Comparison of ENCODE assay signal across 1 cellular context in the genomic region with DNA sequence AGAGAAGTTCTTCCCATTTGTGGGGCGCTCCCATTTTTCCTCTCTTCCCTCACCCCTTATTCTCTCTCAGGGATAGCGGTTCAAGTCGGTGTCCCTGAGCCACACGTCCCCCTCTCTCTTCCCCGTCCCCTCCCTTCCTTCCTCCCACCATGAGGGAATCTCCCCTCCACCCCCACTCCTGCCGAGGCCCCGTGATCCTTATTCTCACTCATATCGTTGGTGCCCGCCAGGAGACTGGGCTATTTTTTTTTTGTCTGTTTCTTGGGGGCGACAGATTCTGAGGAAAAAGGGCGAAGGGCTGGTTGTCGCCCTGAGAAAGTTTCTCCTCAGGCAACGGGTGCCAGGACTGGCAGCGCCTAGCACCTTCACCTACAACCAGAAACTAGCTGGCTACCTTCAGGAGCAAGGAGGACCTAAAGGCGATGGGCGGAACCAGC.
A peak's percentile ranks its signal among the peaks of the same experiment; 100 is the strongest.
TF ChIP-seq lines count a peak whose summit lies in the region.

No MANE protein-coding gene starts in this region.

TF ChIP-seq in K562, 482 proteins besides CTCF, POLR2A, EP300 and RAD21 (continued from another document and continues in another):
- no peak for TF ChIP-seq ARID4B (CRISPR knock-in tag; IDR thresholded peaks at IDR 0.05)
- TF ChIP-seq RBM17 (IDR thresholded peaks at IDR 0.05; ENCODE audit: borderline replicate concordance, low read depth, low read length) = no peak
- TF ChIP-seq, protein P1, sequence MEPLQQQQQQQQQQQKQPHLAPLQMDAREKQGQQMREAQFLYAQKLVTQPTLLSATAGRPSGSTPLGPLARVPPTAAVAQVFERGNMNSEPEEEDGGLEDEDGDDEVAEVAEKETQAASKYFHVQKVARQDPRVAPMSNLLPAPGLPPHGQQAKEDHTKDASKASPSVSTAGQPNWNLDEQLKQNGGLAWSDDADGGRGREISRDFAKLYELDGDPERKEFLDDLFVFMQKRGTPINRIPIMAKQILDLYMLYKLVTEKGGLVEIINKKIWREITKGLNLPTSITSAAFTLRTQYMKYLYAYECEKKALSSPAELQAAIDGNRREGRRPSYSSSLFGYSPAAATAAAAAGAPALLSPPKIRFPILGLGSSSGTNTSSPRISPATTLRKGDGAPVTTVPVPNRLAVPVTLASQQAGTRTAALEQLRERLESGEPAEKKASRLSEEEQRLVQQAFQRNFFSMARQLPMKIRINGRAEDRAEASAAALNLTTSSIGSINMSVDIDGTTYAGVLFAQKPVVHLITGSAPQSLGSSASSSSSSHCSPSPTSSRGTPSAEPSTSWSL (CRISPR knock-in tag; IDR thresholded peaks at IDR 0.05; ENCODE audit: borderline replicate concordance) = 0 out of 2 replicates have a peak, but pooled peaks have one; percentile 10
- TF ChIP-seq TRIM28 (IDR thresholded peaks at IDR 0.05) = no peak; the same call in none of the 2 replicates
- TF ChIP-seq HDAC8 (tag; IDR thresholded peaks at IDR 0.05) = no peak
- no peak for TF ChIP-seq WHSC1 (IDR thresholded peaks at IDR 0.05; ENCODE audit: low read length)
- no peak for TF ChIP-seq ZZZ3 (IDR thresholded peaks at IDR 0.05)
- peak; percentile 72 for TF ChIP-seq ZNF512 (tag; IDR thresholded peaks at IDR 0.05)
- TF ChIP-seq, protein P2, sequence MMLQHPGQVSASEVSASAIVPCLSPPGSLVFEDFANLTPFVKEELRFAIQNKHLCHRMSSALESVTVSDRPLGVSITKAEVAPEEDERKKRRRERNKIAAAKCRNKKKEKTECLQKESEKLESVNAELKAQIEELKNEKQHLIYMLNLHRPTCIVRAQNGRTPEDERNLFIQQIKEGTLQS (IDR thresholded peaks at IDR 0.05) = no peak
- TF ChIP-seq, protein P2 (CRISPR knock-in tag; conservative IDR thresholded peaks at IDR 0.05) = no peak
- no peak for TF ChIP-seq DDX20 (tag; IDR thresholded peaks at IDR 0.05; ENCODE audit: low read depth)
- TF ChIP-seq SP1 (CRISPR knock-in tag; IDR thresholded peaks at IDR 0.05) = no peak; the same call in 1 of the 2 replicates
- TF ChIP-seq KLF13 (tag; IDR thresholded peaks at IDR 0.05; ENCODE audit: borderline replicate concordance, low read depth) = 0 out of 2 replicates have a peak, but pooled peaks have one; percentile 9
- TF ChIP-seq POLR2B (IDR thresholded peaks at IDR 0.05; ENCODE audit: low read depth, partially characterized antibody) = no peak
- no peak for TF ChIP-seq SMAD1 (IDR thresholded peaks at IDR 0.05; ENCODE audit: low read depth, low read length, partially characterized antibody)
- TF ChIP-seq NCOA1 (IDR thresholded peaks at IDR 0.05; ENCODE audit: low read depth) = no peak
- TF ChIP-seq CHD4 (IDR thresholded peaks at IDR 0.05; ENCODE audit: insufficient read depth, insufficient replicate concordance, low read depth, low read length, poor library complexity, severe bottlenecking) = no peak
- TF ChIP-seq, protein P3, sequence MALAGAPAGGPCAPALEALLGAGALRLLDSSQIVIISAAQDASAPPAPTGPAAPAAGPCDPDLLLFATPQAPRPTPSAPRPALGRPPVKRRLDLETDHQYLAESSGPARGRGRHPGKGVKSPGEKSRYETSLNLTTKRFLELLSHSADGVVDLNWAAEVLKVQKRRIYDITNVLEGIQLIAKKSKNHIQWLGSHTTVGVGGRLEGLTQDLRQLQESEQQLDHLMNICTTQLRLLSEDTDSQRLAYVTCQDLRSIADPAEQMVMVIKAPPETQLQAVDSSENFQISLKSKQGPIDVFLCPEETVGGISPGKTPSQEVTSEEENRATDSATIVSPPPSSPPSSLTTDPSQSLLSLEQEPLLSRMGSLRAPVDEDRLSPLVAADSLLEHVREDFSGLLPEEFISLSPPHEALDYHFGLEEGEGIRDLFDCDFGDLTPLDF (CRISPR knock-in tag; IDR thresholded peaks at IDR 0.05) = no peak
- TF ChIP-seq, protein P4, sequence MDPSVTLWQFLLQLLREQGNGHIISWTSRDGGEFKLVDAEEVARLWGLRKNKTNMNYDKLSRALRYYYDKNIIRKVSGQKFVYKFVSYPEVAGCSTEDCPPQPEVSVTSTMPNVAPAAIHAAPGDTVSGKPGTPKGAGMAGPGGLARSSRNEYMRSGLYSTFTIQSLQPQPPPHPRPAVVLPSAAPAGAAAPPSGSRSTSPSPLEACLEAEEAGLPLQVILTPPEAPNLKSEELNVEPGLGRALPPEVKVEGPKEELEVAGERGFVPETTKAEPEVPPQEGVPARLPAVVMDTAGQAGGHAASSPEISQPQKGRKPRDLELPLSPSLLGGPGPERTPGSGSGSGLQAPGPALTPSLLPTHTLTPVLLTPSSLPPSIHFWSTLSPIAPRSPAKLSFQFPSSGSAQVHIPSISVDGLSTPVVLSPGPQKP (CRISPR knock-in tag; IDR thresholded peaks at IDR 0.05) = 0 out of 2 replicates have a peak, but pooled peaks have one; percentile 41
- TF ChIP-seq, protein P5, sequence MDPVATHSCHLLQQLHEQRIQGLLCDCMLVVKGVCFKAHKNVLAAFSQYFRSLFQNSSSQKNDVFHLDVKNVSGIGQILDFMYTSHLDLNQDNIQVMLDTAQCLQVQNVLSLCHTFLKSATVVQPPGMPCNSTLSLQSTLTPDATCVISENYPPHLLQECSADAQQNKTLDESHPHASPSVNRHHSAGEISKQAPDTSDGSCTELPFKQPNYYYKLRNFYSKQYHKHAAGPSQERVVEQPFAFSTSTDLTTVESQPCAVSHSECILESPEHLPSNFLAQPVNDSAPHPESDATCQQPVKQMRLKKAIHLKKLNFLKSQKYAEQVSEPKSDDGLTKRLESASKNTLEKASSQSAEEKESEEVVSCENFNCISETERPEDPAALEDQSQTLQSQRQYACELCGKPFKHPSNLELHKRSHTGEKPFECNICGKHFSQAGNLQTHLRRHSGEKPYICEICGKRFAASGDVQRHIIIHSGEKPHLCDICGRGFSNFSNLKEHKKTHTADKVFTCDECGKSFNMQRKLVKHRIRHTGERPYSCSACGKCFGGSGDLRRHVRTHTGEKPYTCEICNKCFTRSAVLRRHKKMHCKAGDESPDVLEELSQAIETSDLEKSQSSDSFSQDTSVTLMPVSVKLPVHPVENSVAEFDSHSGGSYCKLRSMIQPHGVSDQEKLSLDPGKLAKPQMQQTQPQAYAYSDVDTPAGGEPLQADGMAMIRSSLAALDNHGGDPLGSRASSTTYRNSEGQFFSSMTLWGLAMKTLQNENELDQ (CRISPR knock-in tag; IDR thresholded peaks at IDR 0.05; ENCODE audit: borderline replicate concordance) = no peak; the same call in 1 of the 2 replicates
- TF ChIP-seq SMAD3 (CRISPR knock-in tag; conservative IDR thresholded peaks at IDR 0.05) = peak; percentile 72; the same call in 1 of the 2 replicates
- no peak for TF ChIP-seq MYC (IDR thresholded peaks at IDR 0.05; ENCODE audit: low read depth, low read length)
- no peak for TF ChIP-seq MYC (CRISPR knock-in tag; IDR thresholded peaks at IDR 0.05; ENCODE audit: borderline replicate concordance, low read depth)
- no peak for TF ChIP-seq MAFG (tag; conservative IDR thresholded peaks at IDR 0.05)
- TF ChIP-seq TEAD2 (tag; IDR thresholded peaks at IDR 0.05) = no peak
- no peak for TF ChIP-seq ZNF347 (CRISPR knock-in tag; IDR thresholded peaks at IDR 0.05; ENCODE audit: low read depth)
- no peak for TF ChIP-seq HDAC6 (IDR thresholded peaks at IDR 0.05; ENCODE audit: low read depth, low read length)
- no peak for TF ChIP-seq C11orf30 (IDR thresholded peaks at IDR 0.05; ENCODE audit: low read depth)
- no peak for TF ChIP-seq E2F4 (CRISPR knock-in tag; IDR thresholded peaks at IDR 0.05; ENCODE audit: low read depth)
- no peak for TF ChIP-seq ZNF431 (CRISPR knock-in tag; IDR thresholded peaks at IDR 0.05)
- no peak for TF ChIP-seq RBM34 (IDR thresholded peaks at IDR 0.05; ENCODE audit: borderline replicate concordance, insufficient read depth, low read length)
- no peak for TF ChIP-seq ELF4 (CRISPR knock-in tag; IDR thresholded peaks at IDR 0.05)
- no peak; the same call in 1 of the 2 replicates for TF ChIP-seq FOXO4 (CRISPR knock-in tag; IDR thresholded peaks at IDR 0.05)
- no peak; the same call in 1 of the 2 replicates for TF ChIP-seq ZBTB7A (IDR thresholded peaks at IDR 0.05; ENCODE audit: borderline replicate concordance, control insufficient read depth, low read depth, low read length)
